8 cellular contexts compared by ENCODE assay signal in the genomic region with DNA sequence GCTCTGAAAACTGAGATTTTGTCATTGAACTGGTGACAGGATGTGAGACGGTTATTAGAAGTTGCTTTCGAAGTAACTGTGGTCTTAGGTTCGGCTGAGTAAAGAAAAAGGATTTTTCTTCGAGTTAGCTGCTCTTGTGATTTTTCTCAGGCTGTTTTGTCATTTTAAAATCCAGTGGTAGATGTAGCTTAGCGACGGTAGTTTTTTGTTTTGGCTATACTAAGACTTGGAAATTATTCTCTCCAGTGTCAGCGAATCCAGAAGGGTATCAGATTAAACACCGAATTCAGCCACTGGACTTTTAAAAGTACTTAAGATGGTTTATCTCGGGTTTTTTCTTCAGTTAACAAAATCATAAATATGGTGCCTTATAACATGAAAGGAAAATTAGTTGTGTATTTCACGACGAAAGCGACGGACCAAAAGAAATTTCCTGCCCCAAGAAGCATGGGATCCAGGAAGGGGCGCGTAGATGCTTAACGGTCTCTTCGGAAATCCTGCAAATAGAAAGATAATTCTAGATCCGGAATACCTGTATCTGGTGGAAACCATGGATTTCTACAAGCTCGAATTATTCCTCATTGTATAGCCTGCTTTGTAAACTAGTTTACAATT. TPM values are rescaled to one million over a fixed set of nuclear protein-coding genes. Genes with fewer than 3 reads are reported as not detected.
DNase-seq lines count a peak whose midpoint lies in the region; ATAC-seq and TF ChIP-seq lines count a peak whose summit lies in the region.

No MANE protein-coding gene starts in this region.

- no peak for TF ChIP-seq EP300 in esophagus muscularis mucosa (IDR thresholded peaks at IDR 0.05)

- WGBS in esophagus muscularis mucosa, result 61% methylated on average over 19 of the region's 19 CpGs
- WGBS in trophoblast cell (ENCODE audit: extremely low coverage, insufficient coverage, insufficient read length), result no CpG with 5 or more reads among the region's 19 CpGs

- H2AFZ ChIP-seq in trophoblast cell (ENCODE audit: insufficient read depth, low read length, poor library complexity), result no peak overlapping the region

- H2BK120ac ChIP-seq in trophoblast cell (ENCODE audit: insufficient read depth, low read length, poor library complexity), result no peak overlapping the region

- DNase-seq in RWPE2 (ENCODE audit: low spot score), result no peak
- no peak for DNase-seq in esophagus muscularis mucosa (ENCODE audit: extremely low spot score)
- no peak for DNase-seq in trophoblast cell
- no peak for DNase-seq in NCI-H226
- no peak for DNase-seq in stimulated activated CD4-positive, alpha-beta T cell treated with anti-CD3 and anti-CD28 coated beads, Interleukin-2, amount 100 ng/mL, for 24 hours
- DNase-seq in islet precursor cell, result no peak

- H3K4me1 ChIP-seq in ES-I3 (ENCODE audit: insufficient read depth, low read length) (peaks cover 10% of the 10 kb centered on the region; the same call in 1 of the 2 replicates), RWPE2 (ENCODE audit: insufficient read depth, poor library complexity, severe bottlenecking) (peaks cover 11% of the 10 kb centered on the region), esophagus muscularis mucosa (peaks cover 36 to 47% (median 42%) of the 10 kb centered on the region in 4 donors), trophoblast cell (ENCODE audit: control insufficient read depth in 1 of 2, insufficient read depth in 2 of 2, low read length in 2 of 2) (peaks cover 5 to 10% of the 10 kb centered on the region in 2 experiments)

- ATAC-seq in RWPE2 (ENCODE audit: low read depth), result no peak
- no peak for ATAC-seq in HG02840 (IDR thresholded peaks at IDR 0.05; ENCODE audit: low FRiP score, unreplicated experiment)

- peak overlapping the region; percentile 94 for H4K8ac ChIP-seq in trophoblast cell (ENCODE audit: low read depth, low read length)

- H3K4me2 ChIP-seq in trophoblast cell (ENCODE audit: low read length), result peak overlapping the region; percentile 98

- no peak overlapping the region for H2BK5ac ChIP-seq in trophoblast cell (ENCODE audit: low read depth, low read length, poor library complexity)

- no peak overlapping the region for H2AK5ac ChIP-seq in trophoblast cell (ENCODE audit: low read length)

- peak overlapping the region; percentile 92 for H4K12ac ChIP-seq in trophoblast cell (ENCODE audit: low read depth, low read length)

- H3K27me3 ChIP-seq in RWPE2 (ENCODE audit: insufficient read depth, poor library complexity, severe bottlenecking), result no peaks in the 10 kb centered on the region
- H3K27me3 ChIP-seq in esophagus muscularis mucosa, result no peaks in the 10 kb centered on the region
- no peaks in the 10 kb centered on the region for H3K27me3 ChIP-seq in trophoblast cell (ENCODE audit: insufficient read depth, low read length)

- no peak overlapping the region for H3K23ac ChIP-seq in trophoblast cell (ENCODE audit: low read length)

- TF ChIP-seq POLR2A in esophagus muscularis mucosa (IDR thresholded peaks at IDR 0.05; ENCODE audit: low read depth), result no peak

- no peak overlapping the region for H3K4ac ChIP-seq in trophoblast cell (ENCODE audit: low read depth, low read length)

- H3K9me3 ChIP-seq in ES-I3 (ENCODE audit: control insufficient read depth, insufficient read depth, low read length) (no peaks in the 10 kb centered on the region), RWPE2 (ENCODE audit: severe bottlenecking) (no peaks in the 10 kb centered on the region), esophagus muscularis mucosa (no peaks in the 10 kb centered on the region), trophoblast cell (ENCODE audit: insufficient read depth, low read depth, low read length) (no peaks in the 10 kb centered on the region)

- H3K36me3 ChIP-seq in ES-I3 (ENCODE audit: insufficient read depth, low read length) (peaks cover 16% of the 10 kb centered on the region), RWPE2 (ENCODE audit: low read depth) (peaks cover 31% of the 10 kb centered on the region), esophagus muscularis mucosa (peaks cover 2 to 23% (median 16%) of the 10 kb centered on the region in 4 donors), trophoblast cell (ENCODE audit: control insufficient read depth in 1 of 2, insufficient read depth in 2 of 2, low read length in 2 of 2) (peaks cover 12% of the 10 kb centered on the region in 2 experiments)

- H3K79me1 ChIP-seq in trophoblast cell (ENCODE audit: low read length), result peaks cover 10% of the 10 kb centered on the region

- TF ChIP-seq CTCF in RWPE2 (IDR thresholded peaks at IDR 0.05; ENCODE audit: poor library complexity, severe bottlenecking) (no peak), esophagus muscularis mucosa (IDR thresholded peaks at IDR 0.05) (no peak)

- peak overlapping the region; percentile 88 for H4K91ac ChIP-seq in trophoblast cell (ENCODE audit: low read depth, low read length)

- intact Hi-C loops in esophagus muscularis mucosa (cut with DNase I), result loop anchor here (5.0 kb wide), 1 partner anchor 105 kb away; no protein-coding TSS in a partner anchor

- H2BK12ac ChIP-seq in trophoblast cell (ENCODE audit: low read length), result no peak overlapping the region

- H3K4me3 ChIP-seq in RWPE2 (ENCODE audit: severe bottlenecking) (peak overlapping the region; percentile 83), esophagus muscularis mucosa (peak overlapping the region; percentile 79 to 95 (median 82)), trophoblast cell (ENCODE audit: low read depth, low read length) (peak overlapping the region; percentile 92)

- H3K18ac ChIP-seq in trophoblast cell (ENCODE audit: low read length), result no peak overlapping the region

- peaks cover 9% of the 10 kb centered on the region for H3K79me2 ChIP-seq in trophoblast cell (ENCODE audit: control insufficient read depth, insufficient read depth, low read length, poor library complexity)

- peak overlapping the region; percentile 98 for H3K14ac ChIP-seq in trophoblast cell (ENCODE audit: low read length)

- H3K9ac ChIP-seq in ES-I3 (ENCODE audit: low read depth, low read length) (peak overlapping the region; percentile 74), trophoblast cell (ENCODE audit: low read length) (peak overlapping the region; percentile 96)

- H3K27ac ChIP-seq in RWPE2 (ENCODE audit: poor library complexity, severe bottlenecking) (peak overlapping the region; percentile 81), esophagus muscularis mucosa (replicated peaks in 1 of 4) (peak overlapping the region; percentile 91 to 98 (median 97)), trophoblast cell (ENCODE audit: low read depth, low read length) (peak overlapping the region; percentile 92)

RNA-seq across cellular contexts. Expression of a gene that starts 1.2 kb away (rescaled TPM):
- total RNA-seq in esophagus muscularis mucosa, result 10 to 100 TPM in 1 of 4 donors, 1 to 10 TPM in 3; 5.8 to 11.8 (median 9.4) TPM
- polyA plus RNA-seq in trophoblast cell (2013), result 5.4 and 6.1 TPM in 2 replicates

RNA-seq across cellular contexts. Expression of a gene that starts 27.2 kb away (rescaled TPM):
- 100 to 1,000 TPM in 3 of 4 donors, 10 to 100 TPM in 1; 99.2 to 342 (median 175) TPM for total RNA-seq in esophagus muscularis mucosa
- polyA plus RNA-seq in trophoblast cell (2013), result 14.6 and 16.2 TPM in 2 replicates

RNA-seq across cellular contexts. Expression of a gene that starts 56.5 kb away (rescaled TPM):
- total RNA-seq in esophagus muscularis mucosa, result under 1 TPM in 1 of 4 donors, not detected in 3; 0.40 TPM
- 0.25 and 0.33 TPM in 2 replicates for polyA plus RNA-seq in trophoblast cell (2013)
